10 cellular contexts compared by ENCODE assay signal in genomic region chr6:42702786-42703185, GRCh38. TPM values are rescaled to one million over a fixed set of nuclear protein-coding genes. Genes with fewer than 3 reads are reported as not detected.
DNase-seq lines count a peak whose midpoint lies in the region; ATAC-seq, FAIRE-seq and TF ChIP-seq lines count a peak whose summit lies in the region.
"Not testable (repeated sequence)": the region's sequence is repeated elsewhere in the genome, so short reads cannot be mapped to it uniquely, and the experiment has no call there.
"Had no signal": no experiment of that assay in that cellular context is flagged by ENCODE, and none has a peak within 500 bp of the region (broad histone marks: within the 10 kb centered on the region; RNA-seq: fewer than 3 reads in every experiment).

No MANE protein-coding gene starts in this region.

- not testable (repeated sequence) for TF ChIP-seq POLR2A in K562 (conservative IDR thresholded peaks at IDR 0.05); HepG2 (IDR thresholded peaks at IDR 0.05; ENCODE audit: insufficient read depth in 1 of 2, low read depth in 2 of 2, low read length in 2 of 2); gastrocnemius medialis (IDR thresholded peaks at IDR 0.05)

- H4K20me1 ChIP-seq in K562 (replicated peaks; ENCODE audit: control insufficient read depth, insufficient read depth, low read length); HepG2 (ENCODE audit: insufficient read depth, low read length): not testable (repeated sequence)

- POLR2A ChIA-PET in HEK293 (lab: Yijun Ruan, JAX): interaction anchor here (0.9 to 1.3 kb wide), 2 partner anchors 11 to 177 kb away, joined by 3 read pairs; partner anchors contain the start of gene RPL7L1
- POLR2A ChIA-PET in K562 (lab: Yijun Ruan, JAX): interaction anchor here (1.0 to 1.9 kb wide), 3 partner anchors 8 to 10 kb away, joined by 4 to 10 read pairs (median 4); no protein-coding TSS in a partner anchor
- POLR2A ChIA-PET in HepG2 (lab: Yijun Ruan, JAX): not testable (repeated sequence)

- in situ Hi-C loops in K562 (cut with MboI); HepG2 (cut with HindIII; ENCODE audit: extremely low pct_ligation_motif_present, low pct_unique_long_range_greater_than_20kb); gastrocnemius medialis (cut with MboI; ENCODE audit: low sequenced_read_pairs in 4 of 4): not testable (repeated sequence)

- H3K4me3 ChIP-seq in HEK293 (ENCODE audit: low read depth, low read length); K562; HepG2 (replicated peaks in 1 of 3; ENCODE audit: insufficient read depth in 1 of 3, low read depth in 2 of 3, low read length in 3 of 3); gastrocnemius medialis: not testable (repeated sequence)

- not testable (repeated sequence) for H3K36me3 ChIP-seq in HEK293 (ENCODE audit: control insufficient read depth in 2 of 2, insufficient read depth in 1 of 2, low read length in 2 of 2); K562 (ENCODE audit: control insufficient read depth, insufficient read depth, low read length); HepG2 (replicated peaks in 1 of 2; ENCODE audit: control insufficient read depth in 1 of 2, insufficient read depth in 2 of 2, low read length in 2 of 2); gastrocnemius medialis

- BruUV-seq in K562 (replicated peaks; lab: Mats Ljungman, UMichigan); HepG2 (replicated peaks; lab: Mats Ljungman, UMichigan): not testable (repeated sequence)

- not testable (repeated sequence) for H2AFZ ChIP-seq in K562 (ENCODE audit: low read depth, low read length); HepG2 (ENCODE audit: low read length)

- not testable (repeated sequence) for H3K9ac ChIP-seq in K562 (ENCODE audit: insufficient read depth in 1 of 2, low read depth in 2 of 2, low read length in 2 of 2); HepG2 (ENCODE audit: insufficient read depth, low read depth, low read length)

- not testable (repeated sequence) for H3K9me1 ChIP-seq in K562 (ENCODE audit: control insufficient read depth, insufficient read depth, low read length)

- not testable (repeated sequence) for H3K4me1 ChIP-seq in HEK293 (ENCODE audit: control insufficient read depth, insufficient read depth, low read length)
- H3K4me1 ChIP-seq in K562 (replicated peaks in 1 of 2; ENCODE audit: control insufficient read depth in 2 of 2, insufficient read depth in 2 of 2, low read length in 2 of 2) (peaks cover 6 to 12% of the 10 kb centered on the region in 2 experiments; a peak in 4 of 5 replicates), HepG2 (ENCODE audit: insufficient read depth, low read length) (peaks cover 13% of the 10 kb centered on the region; the same call in 1 of the 2 replicates), gastrocnemius medialis (peaks cover 10% of the 10 kb centered on the region in 2 donors)

- H3K27me3 ChIP-seq in K562 (ENCODE audit: control insufficient read depth in 2 of 2, insufficient read depth in 2 of 2, low read length in 2 of 2); HepG2 (ENCODE audit: control insufficient read depth in 1 of 2, insufficient read depth in 2 of 2, low read length in 2 of 2); gastrocnemius medialis: not testable (repeated sequence)

- not testable (repeated sequence) for H3K4me2 ChIP-seq in K562 (ENCODE audit: insufficient read depth, low read length); HepG2 (ENCODE audit: low read depth, low read length)

- TF ChIP-seq CTCF in HEK293 (tag by site-specific recombination; IDR thresholded peaks at IDR 0.05); K562 (IDR thresholded peaks at IDR 0.05 in 2 of 3, conservative IDR thresholded peaks at IDR 0.05 in 1 of 3; ENCODE audit: insufficient read depth in 2 of 3, low read depth in 1 of 3, low read length in 3 of 3); HepG2 (CRISPR knock-in tag; IDR thresholded peaks at IDR 0.05); gastrocnemius medialis (IDR thresholded peaks at IDR 0.05 in 4 of 5, conservative IDR thresholded peaks at IDR 0.05 in 1 of 5): not testable (repeated sequence)

- not testable (repeated sequence) for H3K27ac ChIP-seq in HEK293 (ENCODE audit: extremely low read depth, low read depth, low read length); K562 (ENCODE audit: extremely low read depth, low read depth, low read length); HepG2 (ENCODE audit: extremely low read length, insufficient read depth, low read length)
- H3K27ac ChIP-seq in epithelial cell of prostate (peak overlapping the region; percentile 42), gastrocnemius medialis (peak overlapping the region in 3 of 4 donors; percentile 11 to 83 (median 82))

- DNase-seq in K562 (ENCODE audit: extremely low read depth in 1 of 4, low spot score in 3 of 4); epithelial cell of prostate (ENCODE audit: low read depth, low spot score); HepG2 (ENCODE audit: low spot score); gastrocnemius medialis: not testable (repeated sequence)

- intact Hi-C loops in K562 (cut with micrococcal nuclease); HepG2 (cut with micrococcal nuclease; ENCODE audit: unreplicated experiment); gastrocnemius medialis (cut with DNase I; ENCODE audit: low total_unique reads): not testable (repeated sequence)

- FAIRE-seq in K562 (lab: Jason Lieb, UNC); HepG2 (lab: Jason Lieb, UNC): not testable (repeated sequence)

- not testable (repeated sequence) for TF ChIP-seq RAD21 in K562 (CRISPR knock-in tag; conservative IDR thresholded peaks at IDR 0.05 in 1 of 2, IDR thresholded peaks at IDR 0.05 in 1 of 2); HepG2 (CRISPR knock-in tag; IDR thresholded peaks at IDR 0.05)

- not testable (repeated sequence) for ATAC-seq in K562, HepG2, gastrocnemius medialis

- CTCF ChIA-PET in HEK293 (lab: Yijun Ruan, JAX): interaction anchor here (0.6 to 1.9 kb wide), 4 partner anchors 18 to 41 kb away, joined by 3 to 11 read pairs (median 4); no protein-coding TSS in a partner anchor
- CTCF ChIA-PET in K562 (lab: Yijun Ruan, JAX; ENCODE audit: low intra/inter-chr PET ratio); HepG2 (lab: Yijun Ruan, JAX; ENCODE audit: low intra/inter-chr PET ratio, low total read pairs): not testable (repeated sequence)

- H3K79me2 ChIP-seq in K562 (ENCODE audit: control insufficient read depth, insufficient read depth, low read length); HepG2 (ENCODE audit: insufficient read depth, low read length): not testable (repeated sequence)

- not testable (repeated sequence) for TF ChIP-seq EP300 in K562 (IDR thresholded peaks at IDR 0.05; ENCODE audit: low read length); HepG2 (IDR thresholded peaks at IDR 0.05; ENCODE audit: low read depth in 2 of 2, low read length in 2 of 2); HepG2 (CRISPR knock-in tag; IDR thresholded peaks at IDR 0.05; ENCODE audit: borderline replicate concordance)

- H3K9me3 ChIP-seq in HEK293 (ENCODE audit: control insufficient read depth, insufficient read depth, low read depth, low read length); K562 (replicated peaks; ENCODE audit: control insufficient read depth, insufficient read depth, low read depth, low read length); HepG2 (ENCODE audit: low read length); gastrocnemius medialis: not testable (repeated sequence)

- 75% methylated on average over 3 of the region's 3 CpGs for WGBS in K562 (ENCODE audit: insufficient coverage, low coverage, missing lambda C conversion rate)
- 69% methylated on average over 3 of the region's 3 CpGs for WGBS in HepG2 (ENCODE audit: low lambda C conversion rate)

RNA-seq across cellular contexts. Expression of gene PRPH2, which starts 19.6 kb away (rescaled TPM):
- not detected in 2 replicates for total RNA-seq in K562 (2011; cell fraction: chromatin; rRNA removed; ENCODE audit: low replicate concordance)
- 0.33 TPM in 1 of 2 replicates, not detected in the other for total RNA-seq in K562 (2011; cell fraction: nucleolus; rRNA removed)
- not detected in 2 replicates for total RNA-seq in K562 (2011; cell fraction: nucleoplasm; rRNA removed)
- total RNA-seq in K562 (2014; rRNA removed) (0.04 TPM in 1 of 2 replicates, not detected in the other), K562 (2014; rRNA removed; fragmentation: Illumina TruSeq; extraction: Trizol) (not detected in 2 replicates), K562 (2015; rRNA removed; fragmentation: Illumina TruSeq; extraction: Trizol) (0.04 TPM in 1 of 2 replicates, not detected in the other), K562 (2021) (0.09 TPM in 1 of 2 replicates, not detected in the other), HepG2 (2016; rRNA removed; fragmentation: Illumina TruSeq; extraction: Trizol) (0.04 and 0.06 TPM in 2 replicates), gastrocnemius medialis (1 to 10 TPM in 2 of 4 donors, under 1 TPM in 2; 0.16 to 3.8 (median 1.8) TPM)
- polyA plus RNA-seq in K562 (2011; rRNA removed) (0.03 and 0.04 TPM in 2 replicates), K562 (2014; fragmentation: Illumina TruSeq; extraction: Trizol) (0.03 and 0.10 TPM in 2 replicates), K562 (2014; fragmentation: Nextera tagmentation; extraction: Ambion mirVana) (under 1 TPM; 0.03 to 0.11 TPM), K562 (2014; rRNA removed) (0.26 TPM in 1 of 2 replicates, not detected in the other), HepG2 (2011; rRNA removed) (0.03 and 0.05 TPM in 2 replicates)
- polyA plus RNA-seq in K562 (2011; cell fraction: cytosol; rRNA removed): 0.03 and 0.04 TPM in 2 replicates
- polyA plus RNA-seq in K562 (2011; cell fraction: nucleus; rRNA removed): not detected in 2 replicates
- 0.08 and 0.11 TPM in 2 replicates for polyA plus RNA-seq in K562 (2012)
- polyA minus RNA-seq in K562 (2011; rRNA and poly(A)+ RNA removed): 0.06 TPM in 1 of 2 replicates, not detected in the other
- not detected in 2 replicates for polyA minus RNA-seq in K562 (2011; cell fraction: cytosol; rRNA and poly(A)+ RNA removed)
- polyA minus RNA-seq in K562 (2011; cell fraction: nucleus; rRNA and poly(A)+ RNA removed): 0.11 TPM in 1 of 2 replicates, not detected in the other
- 0.10 TPM in 1 of 2 replicates, not detected in the other for total RNA-seq in HepG2 (2016; cell fraction: cytosol; rRNA removed; fragmentation: Illumina TruSeq; extraction: Trizol; ENCODE audit: low read depth)
- 0.04 TPM in 1 of 2 replicates, not detected in the other for total RNA-seq in HepG2 (2016; cell fraction: insoluble cytoplasmic fraction; rRNA removed; fragmentation: Illumina TruSeq; extraction: Trizol)
- total RNA-seq in HepG2 (2016; cell fraction: membrane; rRNA removed; fragmentation: Illumina TruSeq; extraction: Trizol): 0.10 TPM in 1 of 2 replicates, not detected in the other
- total RNA-seq in HepG2 (2016; cell fraction: nucleus; rRNA removed; fragmentation: Illumina TruSeq; extraction: Trizol): not detected in 2 replicates
- 0.05 TPM in 2 replicates for polyA plus RNA-seq in HepG2 (2011; cell fraction: cytosol; rRNA removed)
- polyA plus RNA-seq in HepG2 (2011; cell fraction: nucleus; rRNA removed): 0.08 TPM in 1 of 2 replicates, not detected in the other
- polyA plus RNA-seq in HepG2 (2012): not detected in 2 replicates
- not detected in 2 replicates for polyA plus RNA-seq in HepG2 (2016; cell fraction: cytosol; fragmentation: Illumina TruSeq; extraction: Trizol; ENCODE audit: low read depth)
- polyA plus RNA-seq in HepG2 (2016; cell fraction: insoluble cytoplasmic fraction; fragmentation: Illumina TruSeq; extraction: Trizol; ENCODE audit: low read depth): not detected in 2 replicates
- polyA plus RNA-seq in HepG2 (2016; cell fraction: membrane; fragmentation: Illumina TruSeq; extraction: Trizol; ENCODE audit: low read depth): not detected in 2 replicates
- not detected in 2 replicates for polyA plus RNA-seq in HepG2 (2016; cell fraction: nucleus; fragmentation: Illumina TruSeq; extraction: Trizol; ENCODE audit: insufficient read depth, low read depth)
- polyA minus RNA-seq in HepG2 (2011; rRNA and poly(A)+ RNA removed; ENCODE audit: low replicate concordance): not detected in 2 replicates
- polyA minus RNA-seq in HepG2 (2011; cell fraction: cytosol; rRNA and poly(A)+ RNA removed): not detected in 2 replicates
- 0.12 TPM in 1 of 2 replicates, not detected in the other for polyA minus RNA-seq in HepG2 (2011; cell fraction: nucleus; rRNA and poly(A)+ RNA removed)
- total RNA-seq: A172; Caco-2; Calu3; CD8-positive, alpha-beta T cell had no signal
- polyA plus RNA-seq: A549 had no signal

RNA-seq across cellular contexts. Expression of gene TBCC, which starts 43.1 kb away (rescaled TPM):
- 19.4 and 28.3 TPM in 2 replicates for total RNA-seq in K562 (2011; cell fraction: chromatin; rRNA removed; ENCODE audit: low replicate concordance)
- total RNA-seq in K562 (2011; cell fraction: nucleolus; rRNA removed): 29.3 and 40.5 TPM in 2 replicates
- 32.5 and 32.9 TPM in 2 replicates for total RNA-seq in K562 (2011; cell fraction: nucleoplasm; rRNA removed)
- 34.1 and 55.1 TPM in 2 replicates for total RNA-seq in K562 (2014; rRNA removed)
- total RNA-seq in K562 (2014; rRNA removed; fragmentation: Illumina TruSeq; extraction: Trizol): 16.1 and 20.9 TPM in 2 replicates
- total RNA-seq in K562 (2015; rRNA removed; fragmentation: Illumina TruSeq; extraction: Trizol): 31.3 and 31.9 TPM in 2 replicates
- total RNA-seq in K562 (2021): 27.8 and 28.7 TPM in 2 replicates
- 16.5 and 19.5 TPM in 2 replicates for polyA plus RNA-seq in K562 (2011; rRNA removed)
- polyA plus RNA-seq in K562 (2011; cell fraction: cytosol; rRNA removed): 20.2 and 26.4 TPM in 2 replicates
- 28.2 and 28.3 TPM in 2 replicates for polyA plus RNA-seq in K562 (2011; cell fraction: nucleus; rRNA removed)
- polyA plus RNA-seq in K562 (2012): 24.3 and 30.8 TPM in 2 replicates
- 23.3 and 24.8 TPM in 2 replicates for polyA plus RNA-seq in K562 (2014; fragmentation: Illumina TruSeq; extraction: Trizol)
- polyA plus RNA-seq in K562 (2014; fragmentation: Nextera tagmentation; extraction: Ambion mirVana): 1 to 10 TPM; 2.8 to 5.0 TPM
- 28.9 and 29.5 TPM in 2 replicates for polyA plus RNA-seq in K562 (2014; rRNA removed)
- 5.2 and 6.0 TPM in 2 replicates for polyA minus RNA-seq in K562 (2011; rRNA and poly(A)+ RNA removed)
- polyA minus RNA-seq in K562 (2011; cell fraction: cytosol; rRNA and poly(A)+ RNA removed): 8.4 and 9.8 TPM in 2 replicates
- polyA minus RNA-seq in K562 (2011; cell fraction: nucleus; rRNA and poly(A)+ RNA removed): 8.9 and 15.4 TPM in 2 replicates
- total RNA-seq in HepG2 (2016; rRNA removed; fragmentation: Illumina TruSeq; extraction: Trizol): 36.1 and 43.2 TPM in 2 replicates
- total RNA-seq in HepG2 (2016; cell fraction: cytosol; rRNA removed; fragmentation: Illumina TruSeq; extraction: Trizol; ENCODE audit: low read depth): 13.4 and 14.0 TPM in 2 replicates
- 37.2 and 41.5 TPM in 2 replicates for total RNA-seq in HepG2 (2016; cell fraction: insoluble cytoplasmic fraction; rRNA removed; fragmentation: Illumina TruSeq; extraction: Trizol)
- total RNA-seq in HepG2 (2016; cell fraction: membrane; rRNA removed; fragmentation: Illumina TruSeq; extraction: Trizol): 20.4 and 22.9 TPM in 2 replicates
- total RNA-seq in HepG2 (2016; cell fraction: nucleus; rRNA removed; fragmentation: Illumina TruSeq; extraction: Trizol): 17.5 and 20.0 TPM in 2 replicates
- polyA plus RNA-seq in HepG2 (2011; rRNA removed): 14.8 and 18.0 TPM in 2 replicates
- 14.9 and 15.6 TPM in 2 replicates for polyA plus RNA-seq in HepG2 (2011; cell fraction: cytosol; rRNA removed)
- polyA plus RNA-seq in HepG2 (2011; cell fraction: nucleus; rRNA removed): 12.6 and 13.8 TPM in 2 replicates
- polyA plus RNA-seq in HepG2 (2012): 12.0 and 15.3 TPM in 2 replicates
- 5.2 and 5.5 TPM in 2 replicates for polyA plus RNA-seq in HepG2 (2016; cell fraction: cytosol; fragmentation: Illumina TruSeq; extraction: Trizol; ENCODE audit: low read depth)
- polyA plus RNA-seq in HepG2 (2016; cell fraction: insoluble cytoplasmic fraction; fragmentation: Illumina TruSeq; extraction: Trizol; ENCODE audit: low read depth): 26.8 and 28.7 TPM in 2 replicates
- polyA plus RNA-seq in HepG2 (2016; cell fraction: membrane; fragmentation: Illumina TruSeq; extraction: Trizol; ENCODE audit: low read depth): 7.8 and 9.2 TPM in 2 replicates
- polyA plus RNA-seq in HepG2 (2016; cell fraction: nucleus; fragmentation: Illumina TruSeq; extraction: Trizol; ENCODE audit: insufficient read depth, low read depth): 20.6 and 21.7 TPM in 2 replicates
- polyA minus RNA-seq in HepG2 (2011; rRNA and poly(A)+ RNA removed; ENCODE audit: low replicate concordance): 10.7 and 14.8 TPM in 2 replicates
- polyA minus RNA-seq in HepG2 (2011; cell fraction: cytosol; rRNA and poly(A)+ RNA removed): 8.2 and 9.3 TPM in 2 replicates
- 7.6 and 7.7 TPM in 2 replicates for polyA minus RNA-seq in HepG2 (2011; cell fraction: nucleus; rRNA and poly(A)+ RNA removed)
- 10 to 100 TPM; 33.2 to 61.8 (median 45.1) TPM for total RNA-seq in gastrocnemius medialis
